21 cellular contexts compared by ENCODE assay signal in genomic region chr19:15238639-15239155, GRCh38. TPM values are rescaled to one million over a fixed set of nuclear protein-coding genes. Genes with fewer than 3 reads are reported as not detected.
"Had no signal": no experiment of that assay in that cellular context is flagged by ENCODE, and none has a peak within 500 bp of the region (broad histone marks: within the 10 kb centered on the region; RNA-seq: fewer than 3 reads in every experiment).

No MANE protein-coding gene starts in this region.

- H3K27me3 Mint-ChIP-seq: progenitor cell of endocrine pancreas had no signal

- H3K4me3 ChIP-seq: coronary artery, lung, upper lobe of left lung had no signal

- FAIRE-seq: bronchial epithelial cell had no signal

- H3K27ac Mint-ChIP-seq: activated naive CD8-positive, alpha-beta T cell treated with anti-CD3 and anti-CD28 coated beads for 36 hours; effector memory CD8-positive, alpha-beta T cell; immature natural killer cell; naive thymus-derived CD4-positive, alpha-beta T cell; progenitor cell of endocrine pancreas; T-helper 2 cell treated with Interferon-gamma antibody and Interleukin-4, amounts not matched to agents 5 μg/mL and 100 μg/mL, for 36 hours had no signal

- ATAC-seq: activated CD4-positive, CD25-positive, alpha-beta regulatory T cell treated with anti-CD3 and anti-CD28 coated beads, Interleukin-2, amount 50 U/mL, for 24 hours; activated T-cell treated with anti-CD3 and anti-CD28 coated beads, Interleukin-2, amount 50 U/mL, for 4 hours; effector memory CD8-positive, alpha-beta T cell; naive thymus-derived CD4-positive, alpha-beta T cell; sciatic nerve had no signal

- H3K4me3 Mint-ChIP-seq: activated naive CD8-positive, alpha-beta T cell treated with anti-CD3 and anti-CD28 coated beads for 36 hours; activated T-cell treated with anti-CD3 and anti-CD28 coated beads, Interleukin-2, amount 50 U/mL, for 4 hours; effector memory CD8-positive, alpha-beta T cell; immature natural killer cell; naive thymus-derived CD4-positive, alpha-beta T cell; T-helper 2 cell treated with Interferon-gamma antibody and Interleukin-4, amounts not matched to agents 5 μg/mL and 100 μg/mL, for 36 hours had no signal

- H3K27ac ChIP-seq: neutrophil had no signal

- H3K9me3 ChIP-seq: neutrophil, upper lobe of left lung had no signal

- DNase-seq: activated CD4-positive, alpha-beta T cell treated with anti-CD3 and anti-CD28 coated beads, Interleukin-2, amount 50 U/mL, for 4 hours; activated gamma-delta T cell; activated naive CD8-positive, alpha-beta T cell treated with anti-CD3 and anti-CD28 coated beads for 36 hours; activated T-cell treated with anti-CD3 and anti-CD28 coated beads, Interleukin-2, amount 50 U/mL, for 4 hours; effector memory CD8-positive, alpha-beta T cell; immature natural killer cell; naive thymus-derived CD4-positive, alpha-beta T cell; stimulated activated CD4-positive, alpha-beta T cell treated with anti-CD3 and anti-CD28 coated beads, Interleukin-12 subunit alpha, Interleukin-12 subunit beta, amount 100 ng/mL, for 4 hours; stimulated activated naive CD4-positive, alpha-beta T cell; substantia nigra; SW 1271; upper lobe of left lung had no signal

- H3K27me3 ChIP-seq: upper lobe of left lung had no signal

- H3K9me3 Mint-ChIP-seq: activated naive CD8-positive, alpha-beta T cell treated with anti-CD3 and anti-CD28 coated beads for 36 hours; activated T-cell treated with anti-CD3 and anti-CD28 coated beads, Interleukin-2, amount 50 U/mL, for 4 hours; effector memory CD8-positive, alpha-beta T cell; immature natural killer cell; naive thymus-derived CD4-positive, alpha-beta T cell; T-helper 2 cell treated with Interferon-gamma antibody and Interleukin-4, amounts not matched to agents 5 μg/mL and 100 μg/mL, for 36 hours had no signal

RNA-seq across cellular contexts. Expression of gene EPHX3, which starts 6.4 kb away (rescaled TPM):
- total RNA-seq: activated naive CD8-positive, alpha-beta T cell treated with anti-CD3 and anti-CD28 coated beads for 36 hours; glomerular endothelial cell had no signal
- polyA plus RNA-seq: immature natural killer cell; naive thymus-derived CD4-positive, alpha-beta T cell had no signal

RNA-seq across cellular contexts. Expression of gene NOTCH3, which starts 37.9 kb away (rescaled TPM):
- polyA plus RNA-seq: immature natural killer cell; naive thymus-derived CD4-positive, alpha-beta T cell had no signal
